In genomic region chr7:123747089-123747488, GRCh38 we compare ENCODE assay signal across 8 cellular contexts. TPM values are rescaled to one million over a fixed set of nuclear protein-coding genes. Genes with fewer than 3 reads are reported as not detected.
DNase-seq lines count a peak whose midpoint lies in the region; ATAC-seq, FAIRE-seq and TF ChIP-seq lines count a peak whose summit lies in the region.

No MANE protein-coding gene starts in this region.

- peak overlapping the region; percentile 97 for H3K27ac Mint-ChIP-seq in mesothelial cell of epicardium

- peaks cover 41% of the 10 kb centered on the region for H3K4me1 ChIP-seq in A549

- no peak for TF ChIP-seq EP300 in A549 (IDR thresholded peaks at IDR 0.05)

- H3K27ac ChIP-seq in A549, result peak overlapping the region; percentile 94 to 96

- FAIRE-seq in A549 (lab: Jason Lieb, UNC), result no peak

- H3K4me3 ChIP-seq in A549, result peak overlapping the region; percentile 97
- peak overlapping the region; percentile 79 for H3K4me3 ChIP-seq in HFF-Myc (replicated peaks; ENCODE audit: low read depth, low read length)
- H3K4me3 ChIP-seq in astrocyte of the spinal cord (ENCODE audit: low read depth, low read length), result peak overlapping the region; percentile 86

- no peak for TF ChIP-seq RAD21 in A549 (conservative IDR thresholded peaks at IDR 0.05 in 1 of 2, IDR thresholded peaks at IDR 0.05 in 1 of 2)

- POLR2A ChIA-PET in A549 (lab: Yijun Ruan, JAX), result interaction anchor here (1.6 kb wide), 1 partner anchor 30 kb away, joined by 5 read pairs; no protein-coding TSS in a partner anchor

- DNase-seq in A549 (ENCODE audit: low read depth in 1 of 2, low spot score in 1 of 2), result no peak
- no peak for DNase-seq in HFF-Myc (ENCODE audit: extremely low read depth, low read depth)
- DNase-seq in astrocyte of the spinal cord (ENCODE audit: low read depth, low spot score), result no peak
- DNase-seq in mesothelial cell of epicardium (ENCODE audit: low spot score in 2 of 2, unreplicated experiment in 2 of 2), result no peak
- DNase-seq in hypothalamus (lab: John Stamatoyannopoulos, UW), result no peak
- no peak for DNase-seq in putamen (ENCODE audit: low spot score)
- no peak for DNase-seq in NCI-H1436 (lab: John Stamatoyannopoulos, UW)

- no peak for TF ChIP-seq POLR2A in A549 (IDR thresholded peaks at IDR 0.05; ENCODE audit: low read length)

- TF ChIP-seq CTCF in A549 (IDR thresholded peaks at IDR 0.05) (no peak), HFF-Myc (IDR thresholded peaks at IDR 0.05; ENCODE audit: low read depth, low read length, missing control alignments) (no peak), astrocyte of the spinal cord (IDR thresholded peaks at IDR 0.05; ENCODE audit: low read depth, low read length) (no peak), mesothelial cell of epicardium (IDR thresholded peaks at IDR 0.05; ENCODE audit: unreplicated experiment) (no peak)

- no peaks in the 10 kb centered on the region for H3K27me3 Mint-ChIP-seq in mesothelial cell of epicardium (ENCODE audit: low read depth)

- peaks cover 70% of the 10 kb centered on the region for H3K4me1 Mint-ChIP-seq in mesothelial cell of epicardium

- no peak for ATAC-seq in A549
- no peak for ATAC-seq in GM18498 (IDR thresholded peaks at IDR 0.05; ENCODE audit: unreplicated experiment)

- WGBS in A549 (ENCODE audit: missing lambda C conversion rate), result 16% methylated on average over 4 of the region's 4 CpGs

- H3K4me2 ChIP-seq in A549, result peak overlapping the region; percentile 96

- no peaks in the 10 kb centered on the region for H3K9me3 Mint-ChIP-seq in mesothelial cell of epicardium

- H3K36me3 Mint-ChIP-seq in mesothelial cell of epicardium, result no peaks in the 10 kb centered on the region

- H3K9me3 ChIP-seq in A549, result no peaks in the 10 kb centered on the region

- CTCF ChIA-PET in A549 (lab: Yijun Ruan, JAX), result no interaction called here

- in situ Hi-C loops in astrocyte of the spinal cord (cut with HindIII; ENCODE audit: low sequenced_read_pairs), result no loop called here

- peak overlapping the region; percentile 92 for H3K4me3 Mint-ChIP-seq in mesothelial cell of epicardium

TF ChIP-seq in A549, 52 proteins besides CTCF, POLR2A, EP300 and RAD21:
- TF ChIP-seq FOSB (CRISPR knock-in tag; IDR thresholded peaks at IDR 0.05) (no peak), HDAC2 (IDR thresholded peaks at IDR 0.05) (no peak), NPAS2 (CRISPR knock-in tag; IDR thresholded peaks at IDR 0.05; ENCODE audit: borderline replicate concordance) (no peak), MAZ (IDR thresholded peaks at IDR 0.05; ENCODE audit: borderline replicate concordance, low read depth, low read length) (no peak), HOXA7 (CRISPR knock-in tag; IDR thresholded peaks at IDR 0.05) (no peak), FOSL2 (IDR thresholded peaks at IDR 0.05) (no peak), FOSL2 (CRISPR knock-in tag; IDR thresholded peaks at IDR 0.05) (no peak), HEYL (CRISPR knock-in tag; IDR thresholded peaks at IDR 0.05) (no peak), JUN (IDR thresholded peaks at IDR 0.05) (no peak), CHD2 (IDR thresholded peaks at IDR 0.05; ENCODE audit: low read length, partially characterized antibody) (no peak), KDM1A (IDR thresholded peaks at IDR 0.05; ENCODE audit: low read depth) (no peak), NR3C1 (IDR thresholded peaks at IDR 0.05) (no peak), HOXB13 (CRISPR knock-in tag; IDR thresholded peaks at IDR 0.05; ENCODE audit: low read depth) (no peak)
- TF ChIP-seq, protein P1, sequence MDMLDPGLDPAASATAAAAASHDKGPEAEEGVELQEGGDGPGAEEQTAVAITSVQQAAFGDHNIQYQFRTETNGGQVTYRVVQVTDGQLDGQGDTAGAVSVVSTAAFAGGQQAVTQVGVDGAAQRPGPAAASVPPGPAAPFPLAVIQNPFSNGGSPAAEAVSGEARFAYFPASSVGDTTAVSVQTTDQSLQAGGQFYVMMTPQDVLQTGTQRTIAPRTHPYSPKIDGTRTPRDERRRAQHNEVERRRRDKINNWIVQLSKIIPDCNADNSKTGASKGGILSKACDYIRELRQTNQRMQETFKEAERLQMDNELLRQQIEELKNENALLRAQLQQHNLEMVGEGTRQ (IDR thresholded peaks at IDR 0.05), result no peak

RNA-seq across cellular contexts. Expression of gene WASL, which starts 1.7 kb away (rescaled TPM):
- polyA plus RNA-seq in A549 (2011; rRNA removed) (18.5 and 21.2 TPM in 2 replicates), A549 (2017; fragmentation: RNase III; extraction: RNeasy Plus Mini Kit Qiagen cat#74134 plus additional on column Dnase treatment) (18.6 to 21.0 TPM (median 20.2 TPM) in 3 replicates)
- 7.1 and 9.5 TPM in 2 replicates for polyA plus RNA-seq in A549 (2012; cell fraction: cytosol; rRNA removed)
- polyA plus RNA-seq in A549 (2012; cell fraction: nucleus; rRNA removed), result 5.2 and 5.6 TPM in 2 replicates
- 6.2 and 7.5 TPM in 2 replicates for polyA minus RNA-seq in A549 (2011; rRNA and poly(A)+ RNA removed)
- total RNA-seq in mesothelial cell of epicardium, result 34.8 to 35.7 TPM (median 35.0 TPM) in 3 replicates
